In the genomic region with DNA sequence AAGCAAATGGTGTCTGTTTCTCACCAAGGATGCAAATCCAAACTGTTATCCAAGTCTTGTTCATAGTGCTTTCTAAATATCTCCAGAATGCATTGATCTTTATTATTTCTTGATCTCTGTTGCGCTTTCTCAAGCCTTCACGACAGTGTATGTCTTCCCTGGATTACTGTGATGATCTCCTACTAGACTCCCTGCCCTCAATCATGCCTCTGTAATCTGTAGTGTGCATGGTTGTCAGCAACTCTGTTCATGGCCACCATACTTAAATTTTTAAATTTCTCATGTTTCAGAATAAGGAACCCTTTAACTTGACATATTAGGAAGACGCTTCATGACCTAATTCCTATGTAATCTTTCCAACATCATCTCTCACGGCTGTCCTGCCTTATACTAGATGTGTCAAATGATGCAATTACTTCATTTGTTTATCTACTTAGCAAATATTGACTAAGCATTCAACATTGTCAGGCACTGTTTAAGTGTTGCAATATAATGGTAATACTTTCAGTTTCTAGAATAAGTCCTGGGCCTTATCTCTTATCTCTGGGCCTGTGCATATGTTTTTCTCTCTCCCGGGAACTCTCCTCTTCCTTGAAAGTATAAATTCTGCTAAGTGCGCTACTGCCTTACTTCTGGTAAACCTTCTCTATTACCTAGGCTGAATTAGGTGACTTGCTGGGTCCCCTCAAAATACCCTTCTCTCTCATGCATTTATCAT, we compare ENCODE assay signal across 13 cellular contexts. TPM values are rescaled to one million over a fixed set of nuclear protein-coding genes. Genes with fewer than 3 reads are reported as not detected.
DNase-seq lines count a peak whose midpoint lies in the region; ATAC-seq, FAIRE-seq and TF ChIP-seq lines count a peak whose summit lies in the region.
"Had no signal": no experiment of that assay in that cellular context is flagged by ENCODE, and none has a peak within 500 bp of the region (broad histone marks: within the 10 kb centered on the region; RNA-seq: fewer than 3 reads in every experiment).

No MANE protein-coding gene starts in this region.

- ATAC-seq in A549 (peak; percentile 54 to 85), GM19455 (IDR thresholded peaks at IDR 0.05; ENCODE audit: unreplicated experiment) (no peak)

- peaks cover 23% of the 10 kb centered on the region for H3K4me1 ChIP-seq in A549

- H3K4me3 ChIP-seq in A549, result no peak overlapping the region
- H3K4me3 ChIP-seq in LNCaP clone FGC (ENCODE audit: low read depth, low read length), result no peak overlapping the region

- CTCF ChIA-PET in A549 (lab: Yijun Ruan, JAX), result no interaction called here

- TF ChIP-seq EP300 in A549 (IDR thresholded peaks at IDR 0.05), result peak in 1 of 2 experiments; percentile 39; a peak in 1 of 5 replicates

- FAIRE-seq in A549 (lab: Jason Lieb, UNC) (no peak), islet of Langerhans (lab: Jason Lieb, UNC) (peak; percentile 84), D721Med (lab: Jason Lieb, UNC) (no peak)

- 55% methylated on average over 6 of the region's 6 CpGs for WGBS in A549 (ENCODE audit: missing lambda C conversion rate)

- in situ Hi-C loops in ACHN (cut with HindIII; ENCODE audit: low pct_ligation_motif_present, low pct_unique_long_range_greater_than_20kb, low sequenced_read_pairs), result no loop called here

- no peak for TF ChIP-seq POLR2A in A549 (IDR thresholded peaks at IDR 0.05; ENCODE audit: low read length)

- peak overlapping the region; percentile 40 to 49; a peak in 3 of 6 replicates for H3K27ac ChIP-seq in A549

- H3K27ac Mint-ChIP-seq in T-helper 2 cell treated with Interferon-gamma antibody and Interleukin-4, amounts not matched to agents 5 μg/mL and 100 μg/mL, for 36 hours, result peak overlapping the region; percentile 46

- TF ChIP-seq CTCF in A549 (IDR thresholded peaks at IDR 0.05) (no peak), LNCaP clone FGC (IDR thresholded peaks at IDR 0.05; ENCODE audit: control insufficient read depth, extremely low read depth, insufficient read depth) (no peak), D721Med (IDR thresholded peaks at IDR 0.05; ENCODE audit: insufficient read depth, missing control alignments) (no peak)

- peak in 1 of 2 experiments; percentile 41 for DNase-seq in A549 (ENCODE audit: low read depth in 1 of 2, low spot score in 1 of 2)
- DNase-seq in LNCaP clone FGC (ENCODE audit: low read depth), result peak; percentile 63
- DNase-seq in T-helper 2 cell treated with Interferon-gamma antibody and Interleukin-4, amounts not matched to agents 5 μg/mL and 100 μg/mL, for 36 hours (ENCODE audit: low spot score), result no peak
- DNase-seq in head of caudate nucleus, result no peak
- DNase-seq in ACHN, result no peak
- no peak for DNase-seq in D721Med (ENCODE audit: insufficient read length, low spot score)
- DNase-seq: activated CD8-positive, alpha-beta memory T cell treated with anti-CD3 and anti-CD28 coated beads, Interleukin-2, amount 50 U/mL, for 4 hours; AML-193; GF-D8; NCI-H524; stimulated activated CD4-positive, alpha-beta T cell treated with anti-CD3 and anti-CD28 coated beads, Interleukin-15, amount 100 ng/mL, for 24 hours had no signal

- TF ChIP-seq RAD21 in A549 (conservative IDR thresholded peaks at IDR 0.05 in 1 of 2, IDR thresholded peaks at IDR 0.05 in 1 of 2), result no peak

- peaks cover 15% of the 10 kb centered on the region for H3K36me3 Mint-ChIP-seq in T-helper 2 cell treated with Interferon-gamma antibody and Interleukin-4, amounts not matched to agents 5 μg/mL and 100 μg/mL, for 36 hours (ENCODE audit: low read depth)

- POLR2A ChIA-PET in A549 (lab: Yijun Ruan, JAX), result no interaction called here

- peaks cover 15% of the 10 kb centered on the region for H3K4me1 Mint-ChIP-seq in T-helper 2 cell treated with Interferon-gamma antibody and Interleukin-4, amounts not matched to agents 5 μg/mL and 100 μg/mL, for 36 hours (ENCODE audit: low read depth)

- H3K9me3 ChIP-seq in A549, result no peaks in the 10 kb centered on the region

- intact Hi-C loops in head of caudate nucleus (cut with DNase I), result no loop called here

- H3K27me3 Mint-ChIP-seq in T-helper 2 cell treated with Interferon-gamma antibody and Interleukin-4, amounts not matched to agents 5 μg/mL and 100 μg/mL, for 36 hours (ENCODE audit: low read depth), result no peaks in the 10 kb centered on the region

- H3K4me3 Mint-ChIP-seq in T-helper 2 cell treated with Interferon-gamma antibody and Interleukin-4, amounts not matched to agents 5 μg/mL and 100 μg/mL, for 36 hours, result no peak overlapping the region

- H3K9me3 Mint-ChIP-seq in T-helper 2 cell treated with Interferon-gamma antibody and Interleukin-4, amounts not matched to agents 5 μg/mL and 100 μg/mL, for 36 hours, result peaks cover 35% of the 10 kb centered on the region

- H3K4me2 ChIP-seq in A549, result peak overlapping the region; percentile 34

TF ChIP-seq in A549, 52 proteins besides CTCF, POLR2A, EP300 and RAD21:
- TF ChIP-seq, protein P1, sequence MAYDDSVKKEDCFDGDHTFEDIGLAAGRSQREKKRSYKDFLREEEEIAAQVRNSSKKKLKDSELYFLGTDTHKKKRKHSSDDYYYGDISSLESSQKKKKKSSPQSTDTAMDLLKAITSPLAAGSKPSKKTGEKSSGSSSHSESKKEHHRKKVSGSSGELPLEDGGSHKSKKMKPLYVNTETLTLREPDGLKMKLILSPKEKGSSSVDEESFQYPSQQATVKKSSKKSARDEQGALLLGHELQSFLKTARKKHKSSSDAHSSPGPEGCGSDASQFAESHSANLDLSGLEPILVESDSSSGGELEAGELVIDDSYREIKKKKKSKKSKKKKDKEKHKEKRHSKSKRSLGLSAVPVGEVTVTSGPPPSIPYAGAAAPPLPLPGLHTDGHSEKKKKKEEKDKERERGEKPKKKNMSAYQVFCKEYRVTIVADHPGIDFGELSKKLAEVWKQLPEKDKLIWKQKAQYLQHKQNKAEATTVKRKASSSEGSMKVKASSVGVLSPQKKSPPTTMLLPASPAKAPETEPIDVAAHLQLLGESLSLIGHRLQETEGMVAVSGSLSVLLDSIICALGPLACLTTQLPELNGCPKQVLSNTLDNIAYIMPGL (CRISPR knock-in tag; IDR thresholded peaks at IDR 0.05; ENCODE audit: borderline replicate concordance), result no peak
- TF ChIP-seq, protein P2, sequence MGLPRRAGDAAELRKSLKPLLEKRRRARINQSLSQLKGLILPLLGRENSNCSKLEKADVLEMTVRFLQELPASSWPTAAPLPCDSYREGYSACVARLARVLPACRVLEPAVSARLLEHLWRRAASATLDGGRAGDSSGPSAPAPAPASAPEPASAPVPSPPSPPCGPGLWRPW (IDR thresholded peaks at IDR 0.05), result peak; percentile 54
- TF ChIP-seq ZC3H11A (IDR thresholded peaks at IDR 0.05) (no peak), RCOR1 (IDR thresholded peaks at IDR 0.05; ENCODE audit: low read depth, low read length) (no peak), CEBPB (IDR thresholded peaks at IDR 0.05) (peak; percentile 81 to 87), GATA3 (IDR thresholded peaks at IDR 0.05; ENCODE audit: borderline replicate concordance) (peak; percentile 55), HOXB5 (CRISPR knock-in tag; IDR thresholded peaks at IDR 0.05) (no peak), JUNB (IDR thresholded peaks at IDR 0.05) (peak; percentile 51; the same call in 1 of the 2 replicates), FOSL2 (IDR thresholded peaks at IDR 0.05) (no peak), FOSL2 (CRISPR knock-in tag; IDR thresholded peaks at IDR 0.05) (peak; percentile 60), NPAS2 (CRISPR knock-in tag; IDR thresholded peaks at IDR 0.05; ENCODE audit: borderline replicate concordance) (no peak)
- TF ChIP-seq, protein P3, sequence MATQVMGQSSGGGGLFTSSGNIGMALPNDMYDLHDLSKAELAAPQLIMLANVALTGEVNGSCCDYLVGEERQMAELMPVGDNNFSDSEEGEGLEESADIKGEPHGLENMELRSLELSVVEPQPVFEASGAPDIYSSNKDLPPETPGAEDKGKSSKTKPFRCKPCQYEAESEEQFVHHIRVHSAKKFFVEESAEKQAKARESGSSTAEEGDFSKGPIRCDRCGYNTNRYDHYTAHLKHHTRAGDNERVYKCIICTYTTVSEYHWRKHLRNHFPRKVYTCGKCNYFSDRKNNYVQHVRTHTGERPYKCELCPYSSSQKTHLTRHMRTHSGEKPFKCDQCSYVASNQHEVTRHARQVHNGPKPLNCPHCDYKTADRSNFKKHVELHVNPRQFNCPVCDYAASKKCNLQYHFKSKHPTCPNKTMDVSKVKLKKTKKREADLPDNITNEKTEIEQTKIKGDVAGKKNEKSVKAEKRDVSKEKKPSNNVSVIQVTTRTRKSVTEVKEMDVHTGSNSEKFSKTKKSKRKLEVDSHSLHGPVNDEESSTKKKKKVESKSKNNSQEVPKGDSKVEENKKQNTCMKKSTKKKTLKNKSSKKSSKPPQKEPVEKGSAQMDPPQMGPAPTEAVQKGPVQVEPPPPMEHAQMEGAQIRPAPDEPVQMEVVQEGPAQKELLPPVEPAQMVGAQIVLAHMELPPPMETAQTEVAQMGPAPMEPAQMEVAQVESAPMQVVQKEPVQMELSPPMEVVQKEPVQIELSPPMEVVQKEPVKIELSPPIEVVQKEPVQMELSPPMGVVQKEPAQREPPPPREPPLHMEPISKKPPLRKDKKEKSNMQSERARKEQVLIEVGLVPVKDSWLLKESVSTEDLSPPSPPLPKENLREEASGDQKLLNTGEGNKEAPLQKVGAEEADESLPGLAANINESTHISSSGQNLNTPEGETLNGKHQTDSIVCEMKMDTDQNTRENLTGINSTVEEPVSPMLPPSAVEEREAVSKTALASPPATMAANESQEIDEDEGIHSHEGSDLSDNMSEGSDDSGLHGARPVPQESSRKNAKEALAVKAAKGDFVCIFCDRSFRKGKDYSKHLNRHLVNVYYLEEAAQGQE (IDR thresholded peaks at IDR 0.05), result no peak

RNA-seq across cellular contexts. Expression of a gene that starts 25.6 kb away (rescaled TPM):
- polyA plus RNA-seq in A549 (2011; rRNA removed) (38.3 and 50.8 TPM in 2 replicates), A549 (2017; fragmentation: RNase III; extraction: RNeasy Plus Mini Kit Qiagen cat#74134 plus additional on column Dnase treatment) (22.3 to 24.8 TPM (median 24.7 TPM) in 3 replicates)
- 5.7 and 6.3 TPM in 2 replicates for polyA plus RNA-seq in A549 (2012; cell fraction: cytosol; rRNA removed)
- 8.3 and 11.2 TPM in 2 replicates for polyA plus RNA-seq in A549 (2012; cell fraction: nucleus; rRNA removed)
- polyA minus RNA-seq in A549 (2011; rRNA and poly(A)+ RNA removed), result 16.6 and 18.0 TPM in 2 replicates
